ENCODE assay signal across 9 cellular contexts in genomic region chr2:48419884-48420511, GRCh38. TPM values are rescaled to one million over a fixed set of nuclear protein-coding genes. Genes with fewer than 3 reads are reported as not detected.
DNase-seq lines count a peak whose midpoint lies in the region; ATAC-seq, FAIRE-seq and TF ChIP-seq lines count a peak whose summit lies in the region.
"Had no signal": no experiment of that assay in that cellular context is flagged by ENCODE, and none has a peak within 500 bp of the region (broad histone marks: within the 10 kb centered on the region; RNA-seq: fewer than 3 reads in every experiment).

No MANE protein-coding gene starts in this region.

- intact Hi-C loops in K562 (cut with micrococcal nuclease): loop anchor here (5.0 to 10.0 kb wide), 2 partner anchors 203 to 565 kb away; no protein-coding TSS in a partner anchor

- CTCF ChIA-PET in K562 (lab: Yijun Ruan, JAX; ENCODE audit: low intra/inter-chr PET ratio): interaction anchor here (0.7 to 1.4 kb wide), 3 partner anchors 51 to 313 kb away, joined by 3 to 6 read pairs (median 5); no protein-coding TSS in a partner anchor

- peak overlapping the region; percentile 63; the same call in 1 of the 2 replicates for H3K4me2 ChIP-seq in K562 (ENCODE audit: insufficient read depth, low read length)

- H3K27me3 Mint-ChIP-seq in activated T-cell treated with anti-CD3 and anti-CD28 coated beads, Interleukin-2, amount 50 U/mL, for 24 hours: peaks cover 15% of the 10 kb centered on the region
- H3K27me3 Mint-ChIP-seq in activated T-cell treated with anti-CD3 and anti-CD28 coated beads, Interleukin-2, amount 50 U/mL, for 4 hours (ENCODE audit: low read depth): no peaks in the 10 kb centered on the region

- POLR2A ChIA-PET in K562 (lab: Yijun Ruan, JAX): interaction anchor here (0.5 to 0.7 kb wide), 2 partner anchors 11 to 652 kb away, joined by 3 read pairs; no protein-coding TSS in a partner anchor

- no peaks in the 10 kb centered on the region for H3K9me3 Mint-ChIP-seq in activated T-cell treated with anti-CD3 and anti-CD28 coated beads, Interleukin-2, amount 50 U/mL, for 24 hours
- no peaks in the 10 kb centered on the region for H3K9me3 Mint-ChIP-seq in activated T-cell treated with anti-CD3 and anti-CD28 coated beads, Interleukin-2, amount 50 U/mL, for 4 hours

- no peak for TF ChIP-seq RAD21 in K562 (CRISPR knock-in tag; conservative IDR thresholded peaks at IDR 0.05 in 1 of 2, IDR thresholded peaks at IDR 0.05 in 1 of 2)

- no peaks in the 10 kb centered on the region for H3K9me3 ChIP-seq in K562 (replicated peaks; ENCODE audit: control insufficient read depth, insufficient read depth, low read depth, low read length)

- peaks cover 38% of the 10 kb centered on the region for H3K4me1 Mint-ChIP-seq in activated T-cell treated with anti-CD3 and anti-CD28 coated beads, Interleukin-2, amount 50 U/mL, for 24 hours (ENCODE audit: low read depth)
- peaks cover 26% of the 10 kb centered on the region for H3K4me1 Mint-ChIP-seq in activated T-cell treated with anti-CD3 and anti-CD28 coated beads, Interleukin-2, amount 50 U/mL, for 4 hours (ENCODE audit: low read depth)

- H3K27me3 ChIP-seq in K562 (ENCODE audit: control insufficient read depth in 2 of 2, insufficient read depth in 2 of 2, low read length in 2 of 2): no peaks in the 10 kb centered on the region

- TF ChIP-seq POLR2A in K562 (conservative IDR thresholded peaks at IDR 0.05): no peak

- no TSS peak for BruUV-seq in K562 (replicated peaks; lab: Mats Ljungman, UMichigan)

- no peak for FAIRE-seq in K562 (lab: Jason Lieb, UNC)

- no peaks in the 10 kb centered on the region for H4K20me1 ChIP-seq in K562 (replicated peaks; ENCODE audit: control insufficient read depth, insufficient read depth, low read length)

- no peak for ATAC-seq in activated T-cell treated with anti-CD3 and anti-CD28 coated beads, Interleukin-2, amount 50 U/mL, for 4 hours
- ATAC-seq in K562 (no peak; the same call in 2 of the 3 replicates), left lobe of liver (peak; percentile 79)
- no peak for ATAC-seq in activated CD4-positive, CD25-positive, alpha-beta regulatory T cell treated with anti-CD3 and anti-CD28 coated beads, Interleukin-2, amount 50 U/mL, for 24 hours

- peak overlapping the region in 1 of 2 experiments; percentile 29; a peak in 2 of 4 replicates for H3K9ac ChIP-seq in K562 (ENCODE audit: insufficient read depth in 1 of 2, low read depth in 2 of 2, low read length in 2 of 2)

- H3K36me3 Mint-ChIP-seq in activated T-cell treated with anti-CD3 and anti-CD28 coated beads, Interleukin-2, amount 50 U/mL, for 24 hours (ENCODE audit: low read depth): no peaks in the 10 kb centered on the region
- H3K36me3 Mint-ChIP-seq in activated T-cell treated with anti-CD3 and anti-CD28 coated beads, Interleukin-2, amount 50 U/mL, for 4 hours (ENCODE audit: insufficient read depth): no peaks in the 10 kb centered on the region

- H3K27ac ChIP-seq in K562 (ENCODE audit: extremely low read depth, low read depth, low read length): no peak overlapping the region
- peak overlapping the region; percentile 66 for H3K27ac ChIP-seq in temporal lobe (ENCODE audit: low read depth, low read length)

- WGBS in K562 (ENCODE audit: insufficient coverage, low coverage, missing lambda C conversion rate): 62% methylated on average over 17 of the region's 23 CpGs

- no peak overlapping the region for H3K4me3 Mint-ChIP-seq in activated T-cell treated with anti-CD3 and anti-CD28 coated beads, Interleukin-2, amount 50 U/mL, for 24 hours
- H3K4me3 Mint-ChIP-seq in activated T-cell treated with anti-CD3 and anti-CD28 coated beads, Interleukin-2, amount 50 U/mL, for 4 hours: no peak overlapping the region

- in situ Hi-C loops in K562 (cut with MboI): loop anchor here (25.0 kb wide), 1 partner anchor 558 kb away; no protein-coding TSS in a partner anchor

- H3K4me3 ChIP-seq in K562: no peak overlapping the region
- H3K4me3 ChIP-seq: skin epidermis had no signal

- H3K27ac Mint-ChIP-seq in activated T-cell treated with anti-CD3 and anti-CD28 coated beads, Interleukin-2, amount 50 U/mL, for 24 hours: peak overlapping the region; percentile 72

- H3K4me1 ChIP-seq in K562 (replicated peaks in 1 of 2; ENCODE audit: control insufficient read depth in 2 of 2, insufficient read depth in 2 of 2, low read length in 2 of 2): peaks cover 0 to 15% of the 10 kb centered on the region in 2 experiments; a peak in 4 of 5 replicates

- H3K36me3 ChIP-seq in K562 (ENCODE audit: control insufficient read depth, insufficient read depth, low read length): no peaks in the 10 kb centered on the region

- no peaks in the 10 kb centered on the region for H3K9me1 ChIP-seq in K562 (ENCODE audit: control insufficient read depth, insufficient read depth, low read length)

- TF ChIP-seq CTCF in K562 (IDR thresholded peaks at IDR 0.05 in 2 of 3, conservative IDR thresholded peaks at IDR 0.05 in 1 of 3; ENCODE audit: insufficient read depth in 2 of 3, low read depth in 1 of 3, low read length in 3 of 3): no peak

- H2AFZ ChIP-seq in K562 (ENCODE audit: low read depth, low read length): no peak overlapping the region; the same call in 1 of the 2 replicates

- H3K79me2 ChIP-seq in K562 (ENCODE audit: control insufficient read depth, insufficient read depth, low read length): no peaks in the 10 kb centered on the region

- no peak for TF ChIP-seq EP300 in K562 (IDR thresholded peaks at IDR 0.05; ENCODE audit: low read length)

- no peak for DNase-seq in activated T-cell treated with anti-CD3 and anti-CD28 coated beads, Interleukin-2, amount 50 U/mL, for 24 hours
- no peak for DNase-seq in activated T-cell treated with anti-CD3 and anti-CD28 coated beads, Interleukin-2, amount 50 U/mL, for 4 hours
- no peak for DNase-seq in K562 (ENCODE audit: extremely low read depth in 1 of 4, low spot score in 3 of 4)
- peak; percentile 74 for DNase-seq in left lobe of liver (ENCODE audit: low spot score)
- no peak for DNase-seq in activated naive CD4-positive, alpha-beta T cell treated with anti-CD3 and anti-CD28 coated beads, Interleukin-2, amount 50 U/mL, for 16 hours
- no peak for DNase-seq in NCI-H2171 treated with DMSO at 0.1 percent for 48 hours (lab: John Stamatoyannopoulos, UW)

TF ChIP-seq in K562, 482 proteins besides CTCF, POLR2A, EP300 and RAD21 (continues in another document):
- TF ChIP-seq DACH1 (IDR thresholded peaks at IDR 0.05; ENCODE audit: partially characterized antibody): no peak
- no peak for TF ChIP-seq U2AF2 (optimal IDR thresholded peaks at IDR 0.05; ENCODE audit: low read depth, low read length)
- TF ChIP-seq CBX2 (IDR thresholded peaks at IDR 0.05; ENCODE audit: insufficient read depth, low read length, poor library complexity, severe bottlenecking): no peak
- no peak for TF ChIP-seq THRB (CRISPR knock-in tag; conservative IDR thresholded peaks at IDR 0.05)
- no peak for TF ChIP-seq STAT6 (CRISPR knock-in tag; IDR thresholded peaks at IDR 0.05)
- peak; percentile 2 for TF ChIP-seq NEUROD1 (IDR thresholded peaks at IDR 0.05; ENCODE audit: borderline replicate concordance, low read depth, low read length, partially characterized antibody)

RNA-seq across cellular contexts. Expression of gene PPP1R21, which starts 20.6 kb away (rescaled TPM):
- 10 to 100 TPM in 2 of 3 donors, 1 to 10 TPM in 1; 9.0 to 16.3 (median 11.8) TPM for total RNA-seq in activated T-cell treated with anti-CD3 and anti-CD28 coated beads, Interleukin-2, amount 50 U/mL, for 4 hours
- 24.7 and 55.6 TPM in 2 replicates for total RNA-seq in K562 (2011; cell fraction: chromatin; rRNA removed; ENCODE audit: low replicate concordance)
- total RNA-seq in K562 (2011; cell fraction: nucleolus; rRNA removed): 10.7 and 11.5 TPM in 2 replicates
- 17.2 and 27.6 TPM in 2 replicates for total RNA-seq in K562 (2011; cell fraction: nucleoplasm; rRNA removed)
- 4.9 and 5.5 TPM in 2 replicates for total RNA-seq in K562 (2014; rRNA removed)
- 7.5 TPM in 2 replicates for total RNA-seq in K562 (2014; rRNA removed; fragmentation: Illumina TruSeq; extraction: Trizol)
- 7.2 and 8.0 TPM in 2 replicates for total RNA-seq in K562 (2015; rRNA removed; fragmentation: Illumina TruSeq; extraction: Trizol)
- total RNA-seq in K562 (2021): 8.4 and 9.2 TPM in 2 replicates
- 12.0 and 18.0 TPM in 2 replicates for polyA plus RNA-seq in K562 (2011; rRNA removed)
- 4.7 and 7.2 TPM in 2 replicates for polyA plus RNA-seq in K562 (2011; cell fraction: cytosol; rRNA removed)
- 25.2 and 26.4 TPM in 2 replicates for polyA plus RNA-seq in K562 (2011; cell fraction: nucleus; rRNA removed)
- 7.1 and 9.3 TPM in 2 replicates for polyA plus RNA-seq in K562 (2012)
- polyA plus RNA-seq in K562 (2014; fragmentation: Illumina TruSeq; extraction: Trizol): 9.5 and 11.5 TPM in 2 replicates
- polyA plus RNA-seq in K562 (2014; fragmentation: Nextera tagmentation; extraction: Ambion mirVana): 1 to 10 TPM; 5.4 to 5.9 TPM
- polyA plus RNA-seq in K562 (2014; rRNA removed): 8.5 and 12.2 TPM in 2 replicates
- 17.4 and 17.9 TPM in 2 replicates for polyA minus RNA-seq in K562 (2011; rRNA and poly(A)+ RNA removed)
- 3.3 and 6.7 TPM in 2 replicates for polyA minus RNA-seq in K562 (2011; cell fraction: cytosol; rRNA and poly(A)+ RNA removed)
- 10.8 and 17.1 TPM in 2 replicates for polyA minus RNA-seq in K562 (2011; cell fraction: nucleus; rRNA and poly(A)+ RNA removed)
- 12.7 TPM for total RNA-seq in left lobe of liver
- total RNA-seq in temporal lobe: 48.7 TPM
